Comparison of ENCODE assay signal across 1 cellular context in genomic region chr22:37455896-37456295, GRCh38.
TF ChIP-seq lines count a peak whose summit lies in the region.

No MANE protein-coding gene starts in this region.

TF ChIP-seq in H1, 55 proteins besides CTCF, POLR2A, EP300 and RAD21 (continued from another document):
- TF ChIP-seq SP4 (IDR thresholded peaks at IDR 0.05; ENCODE audit: low read length): no peak
- TF ChIP-seq HDAC6 (IDR thresholded peaks at IDR 0.05; ENCODE audit: low read depth, low read length): no peak
- TF ChIP-seq SUZ12 (IDR thresholded peaks at IDR 0.05; ENCODE audit: low read length): no peak
- TF ChIP-seq SAP30 (IDR thresholded peaks at IDR 0.05; ENCODE audit: insufficient read depth, insufficient replicate concordance, low read length): no peak
- no peak for TF ChIP-seq MAFK (IDR thresholded peaks at IDR 0.05; ENCODE audit: low read depth, low read length)
